ENCODE assay signal across 9 cellular contexts in the genomic region with DNA sequence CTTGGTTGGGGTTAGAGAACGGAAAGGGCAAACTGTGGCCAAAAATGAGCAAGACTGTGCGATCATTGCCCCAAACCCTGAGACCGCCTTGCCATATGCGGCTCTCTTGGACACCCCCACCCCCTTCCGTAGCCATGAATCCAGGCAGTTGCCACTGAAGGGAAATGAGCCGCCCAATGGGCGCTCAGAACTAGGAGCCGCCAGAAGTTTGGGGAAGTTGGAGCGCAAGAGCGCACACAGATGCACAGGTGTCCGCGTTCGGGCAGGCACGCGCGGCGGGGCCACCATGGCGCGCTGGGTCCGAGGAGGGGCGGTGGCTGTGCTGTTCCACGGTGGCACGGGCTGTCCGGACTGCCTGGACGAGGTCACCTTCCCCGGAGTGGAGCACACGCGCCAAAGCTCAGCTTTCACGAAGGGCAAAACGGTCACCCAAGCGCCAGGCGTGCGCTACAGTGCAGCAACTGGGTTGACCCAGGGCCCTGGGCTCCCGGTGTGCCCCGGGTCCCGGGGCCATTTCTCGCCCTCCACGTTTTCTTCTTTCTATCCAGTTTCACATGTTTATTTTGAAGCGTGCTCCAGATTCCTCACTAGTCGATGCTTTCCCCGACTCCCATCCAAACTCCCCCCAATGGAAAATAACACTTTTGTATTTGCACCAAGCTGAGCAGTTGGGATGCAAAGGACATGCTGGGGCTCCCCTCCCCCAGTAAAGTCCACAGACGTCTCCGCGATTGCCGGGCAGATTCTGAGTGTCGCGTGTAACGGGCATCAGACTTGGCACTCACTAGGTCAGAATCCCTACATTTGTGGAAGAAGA. TPM values are rescaled to one million over a fixed set of nuclear protein-coding genes. Genes with fewer than 3 reads are reported as not detected.
DNase-seq lines count a peak whose midpoint lies in the region; ATAC-seq, FAIRE-seq and TF ChIP-seq lines count a peak whose summit lies in the region.
"Had no signal": no experiment of that assay in that cellular context is flagged by ENCODE, and none has a peak within 500 bp of the region (broad histone marks: within the 10 kb centered on the region; RNA-seq: fewer than 3 reads in every experiment).

No MANE protein-coding gene starts in this region.

- no peak overlapping the region for H3K4me3 ChIP-seq in bronchial epithelial cell (ENCODE audit: low read depth, low read length)
- peak overlapping the region; percentile 72 to 75 for H3K4me3 ChIP-seq in stomach smooth muscle (ENCODE audit: low read length in 2 of 2)

- DNase-seq in DMS 273 (lab: John Stamatoyannopoulos, UW; ENCODE audit: unreplicated experiment) (peak; percentile 37), DMS 273 treated with DMSO at 0.1 percent for 48 hours (lab: John Stamatoyannopoulos, UW) (no peak), bronchial epithelial cell (ENCODE audit: low read depth) (peak; percentile 10), left lobe of liver (ENCODE audit: low spot score) (no peak), foreskin melanocyte (no peak)

- peak; percentile 6 for ATAC-seq in left lobe of liver
- no peak for ATAC-seq in HG02588 (IDR thresholded peaks at IDR 0.05; ENCODE audit: unreplicated experiment)
- no peak for ATAC-seq in GM21576 (IDR thresholded peaks at IDR 0.05; ENCODE audit: unreplicated experiment)

- H3K9ac ChIP-seq in stomach smooth muscle (ENCODE audit: low read length in 2 of 2), result no peak overlapping the region

- H3K4me1 ChIP-seq in stomach smooth muscle (ENCODE audit: control insufficient read depth, insufficient read depth, low read length), result peaks cover 39% of the 10 kb centered on the region

- H3K9me3 ChIP-seq in stomach smooth muscle (ENCODE audit: control insufficient read depth in 2 of 2, low read length in 2 of 2), result no peaks in the 10 kb centered on the region

- H3K36me3 ChIP-seq in bronchial epithelial cell (ENCODE audit: control insufficient read depth, insufficient read depth, low read length) (no peaks in the 10 kb centered on the region), stomach smooth muscle (ENCODE audit: control insufficient read depth in 2 of 2, insufficient read depth in 2 of 2, low read length in 2 of 2) (no peaks in the 10 kb centered on the region)

- FAIRE-seq in bronchial epithelial cell (lab: Jason Lieb, UNC), result no peak

- H3K27me3 ChIP-seq in bronchial epithelial cell (ENCODE audit: control insufficient read depth, insufficient read depth, low read length) (peaks cover 33% of the 10 kb centered on the region), stomach smooth muscle (ENCODE audit: control insufficient read depth in 1 of 2, insufficient read depth in 2 of 2, low read length in 2 of 2) (peaks cover 41 to 66% of the 10 kb centered on the region in 2 donors)

- H3K27ac ChIP-seq in stomach smooth muscle (ENCODE audit: low read length), result no peak overlapping the region
- H3K27ac ChIP-seq: 22Rv1 had no signal

- TF ChIP-seq CTCF in bronchial epithelial cell (IDR thresholded peaks at IDR 0.05; ENCODE audit: insufficient read depth, low read length, severe bottlenecking), result no peak

RNA-seq across cellular contexts. Expression of gene PDE10A, which starts 0.9 kb away (rescaled TPM):
- total RNA-seq in bronchial epithelial cell (under 0.01 and 0.79 TPM in 2 replicates), left lobe of liver (0.45 TPM)

Comparison
In these comparisons a context has a peak if more than half of its experiments do, and no peak if none do; other contexts are left out.
1. DNase-seq: peak in DMS 273 (single experiment) and bronchial epithelial cell (single experiment); none in DMS 273 treated with DMSO at 0.1 percent for 48 hours (single experiment), left lobe of liver (single experiment) and foreskin melanocyte (single experiment).